Comparison of ENCODE assay signal across 1 cellular context in the genomic region with DNA sequence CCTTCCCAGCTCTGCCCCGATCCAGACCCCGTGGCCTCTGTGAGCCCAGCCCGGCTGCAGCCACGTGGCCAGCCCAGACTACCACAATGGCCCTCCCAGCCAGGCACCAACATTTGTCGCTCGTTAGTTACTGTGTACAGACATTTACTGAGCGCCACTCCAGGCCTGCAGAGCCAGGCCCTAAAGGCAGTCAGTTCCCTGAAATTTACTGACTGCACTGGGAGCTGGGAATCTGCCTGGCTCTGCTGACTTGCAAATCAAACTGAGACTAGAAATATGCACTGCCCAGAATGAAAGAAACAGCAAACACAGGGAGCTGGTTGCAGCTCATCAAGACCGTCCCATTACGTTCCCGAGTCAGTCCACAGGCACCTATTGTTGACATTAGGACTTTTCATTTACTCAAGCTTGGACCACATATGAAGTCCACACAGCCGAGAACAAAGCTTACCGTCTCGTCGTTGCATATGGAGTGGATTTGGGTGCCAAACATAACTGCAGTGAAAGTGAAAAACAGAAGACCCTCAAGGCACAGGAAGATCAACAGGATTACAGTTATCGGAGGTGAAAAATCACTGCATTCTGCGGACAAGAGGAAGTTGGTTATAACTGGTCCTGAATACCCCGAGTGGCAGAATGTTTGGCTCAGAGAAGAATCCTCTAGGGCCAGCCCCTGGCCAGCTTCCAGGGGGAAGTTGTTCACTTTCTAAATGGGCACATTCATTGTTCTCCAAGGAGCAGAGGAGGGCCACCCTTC.
A peak's percentile ranks its signal among the peaks of the same experiment; 100 is the strongest.
TF ChIP-seq lines count a peak whose summit lies in the region.

No MANE protein-coding gene starts in this region.

TF ChIP-seq in HepG2, 621 proteins besides CTCF, POLR2A, EP300 and RAD21 (continued from another document and continues in another):
- TF ChIP-seq ZBTB33 (CRISPR knock-in tag; IDR thresholded peaks at IDR 0.05) (peak; percentile 78), ZNF605 (CRISPR knock-in tag; IDR thresholded peaks at IDR 0.05) (peak; percentile 78), ZNF333 (CRISPR knock-in tag; IDR thresholded peaks at IDR 0.05; ENCODE audit: borderline replicate concordance) (no peak), ZNF713 (CRISPR knock-in tag; IDR thresholded peaks at IDR 0.05) (no peak), ZSCAN29 (CRISPR knock-in tag; conservative IDR thresholded peaks at IDR 0.05) (peak; percentile 76; the same call in 1 of the 2 replicates), ERF (CRISPR knock-in tag; IDR thresholded peaks at IDR 0.05) (peak; percentile 37; the same call in 1 of the 2 replicates), SMC3 (IDR thresholded peaks at IDR 0.05; ENCODE audit: low read length) (no peak; the same call in 1 of the 2 replicates), TARDBP (CRISPR knock-in tag; IDR thresholded peaks at IDR 0.05) (peak; percentile 63; the same call in 1 of the 2 replicates), CBX5 (CRISPR knock-in tag; IDR thresholded peaks at IDR 0.05; ENCODE audit: borderline replicate concordance) (peak; percentile 45; the same call in 1 of the 2 replicates), PLSCR1 (CRISPR knock-in tag; IDR thresholded peaks at IDR 0.05; ENCODE audit: borderline replicate concordance) (no peak), NKX3-1 (CRISPR knock-in tag; IDR thresholded peaks at IDR 0.05) (no peak), TERF1 (CRISPR knock-in tag; IDR thresholded peaks at IDR 0.05) (no peak), SP5 (CRISPR knock-in tag; IDR thresholded peaks at IDR 0.05; ENCODE audit: borderline replicate concordance, low read depth) (no peak; the same call in 1 of the 2 replicates), ZNF747 (CRISPR knock-in tag; IDR thresholded peaks at IDR 0.05; ENCODE audit: borderline replicate concordance) (peak; percentile 21; the same call in 1 of the 2 replicates), DR1 (CRISPR knock-in tag; IDR thresholded peaks at IDR 0.05) (no peak), ZNF614 (CRISPR knock-in tag; IDR thresholded peaks at IDR 0.05; ENCODE audit: borderline replicate concordance) (peak; percentile 89; the same call in 1 of the 2 replicates), ZNF496 (CRISPR knock-in tag; IDR thresholded peaks at IDR 0.05; ENCODE audit: insufficient replicate concordance) (no peak), FOXK1 (CRISPR knock-in tag; IDR thresholded peaks at IDR 0.05; ENCODE audit: borderline replicate concordance, low read depth) (no peak), TCF7 (IDR thresholded peaks at IDR 0.05; ENCODE audit: low read depth) (peak; percentile 83), ZNF619 (CRISPR knock-in tag; IDR thresholded peaks at IDR 0.05) (no peak; the same call in 1 of the 2 replicates), SOX5 (CRISPR knock-in tag; IDR thresholded peaks at IDR 0.05; ENCODE audit: borderline replicate concordance) (peak; percentile 84; the same call in 1 of the 2 replicates), ZNF383 (CRISPR knock-in tag; IDR thresholded peaks at IDR 0.05; ENCODE audit: borderline replicate concordance) (no peak), GFI1 (CRISPR knock-in tag; IDR thresholded peaks at IDR 0.05; ENCODE audit: borderline replicate concordance) (peak; percentile 87; the same call in 1 of the 2 replicates), FOSL1 (CRISPR knock-in tag; IDR thresholded peaks at IDR 0.05; ENCODE audit: borderline replicate concordance) (no peak; the same call in 1 of the 2 replicates), JUND (CRISPR knock-in tag; IDR thresholded peaks at IDR 0.05) (peak; percentile 49; the same call in 1 of the 2 replicates), ZNF101 (CRISPR knock-in tag; IDR thresholded peaks at IDR 0.05; ENCODE audit: borderline replicate concordance, low read depth) (no peak), E2F5 (CRISPR knock-in tag; conservative IDR thresholded peaks at IDR 0.05) (no peak), ZKSCAN8 (CRISPR knock-in tag; IDR thresholded peaks at IDR 0.05; ENCODE audit: borderline replicate concordance) (peak; percentile 29; the same call in 1 of the 2 replicates), CENPT (CRISPR knock-in tag; IDR thresholded peaks at IDR 0.05; ENCODE audit: low read depth) (no peak), RORA (CRISPR knock-in tag; IDR thresholded peaks at IDR 0.05) (no peak), RFXAP (CRISPR knock-in tag; IDR thresholded peaks at IDR 0.05; ENCODE audit: borderline replicate concordance) (peak; percentile 64; the same call in 1 of the 2 replicates), MTA3 (CRISPR knock-in tag; IDR thresholded peaks at IDR 0.05) (no peak), RFX5 (IDR thresholded peaks at IDR 0.05; ENCODE audit: low read depth, low read length) (no peak), ZNF17 (CRISPR knock-in tag; IDR thresholded peaks at IDR 0.05) (no peak), MIER2 (CRISPR knock-in tag; IDR thresholded peaks at IDR 0.05) (peak; percentile 26; the same call in 1 of the 2 replicates), ARNTL (CRISPR knock-in tag; IDR thresholded peaks at IDR 0.05) (peak; percentile 79), ZBTB7A (CRISPR knock-in tag; IDR thresholded peaks at IDR 0.05) (peak; percentile 35; the same call in 1 of the 2 replicates), DPF2 (CRISPR knock-in tag; IDR thresholded peaks at IDR 0.05; ENCODE audit: borderline replicate concordance, low read depth) (peak; percentile 71; the same call in 1 of the 2 replicates), HCFC1 (IDR thresholded peaks at IDR 0.05; ENCODE audit: low read depth, low read length) (no peak), SNAI1 (CRISPR knock-in tag; IDR thresholded peaks at IDR 0.05; ENCODE audit: borderline replicate concordance) (no peak), MXD4 (CRISPR knock-in tag; IDR thresholded peaks at IDR 0.05) (no peak), ZBTB20 (CRISPR knock-in tag; IDR thresholded peaks at IDR 0.05; ENCODE audit: borderline replicate concordance, low read depth) (no peak)
- TF ChIP-seq, protein P1, sequence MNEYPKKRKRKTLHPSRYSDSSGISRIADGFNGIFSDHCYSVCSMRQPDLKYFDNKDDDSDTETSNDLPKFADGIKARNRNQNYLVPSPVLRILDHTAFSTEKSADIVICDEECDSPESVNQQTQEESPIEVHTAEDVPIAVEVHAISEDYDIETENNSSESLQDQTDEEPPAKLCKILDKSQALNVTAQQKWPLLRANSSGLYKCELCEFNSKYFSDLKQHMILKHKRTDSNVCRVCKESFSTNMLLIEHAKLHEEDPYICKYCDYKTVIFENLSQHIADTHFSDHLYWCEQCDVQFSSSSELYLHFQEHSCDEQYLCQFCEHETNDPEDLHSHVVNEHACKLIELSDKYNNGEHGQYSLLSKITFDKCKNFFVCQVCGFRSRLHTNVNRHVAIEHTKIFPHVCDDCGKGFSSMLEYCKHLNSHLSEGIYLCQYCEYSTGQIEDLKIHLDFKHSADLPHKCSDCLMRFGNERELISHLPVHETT (CRISPR knock-in tag; conservative IDR thresholded peaks at IDR 0.05), result peak; percentile 48; the same call in 1 of the 2 replicates
- TF ChIP-seq, protein P2, sequence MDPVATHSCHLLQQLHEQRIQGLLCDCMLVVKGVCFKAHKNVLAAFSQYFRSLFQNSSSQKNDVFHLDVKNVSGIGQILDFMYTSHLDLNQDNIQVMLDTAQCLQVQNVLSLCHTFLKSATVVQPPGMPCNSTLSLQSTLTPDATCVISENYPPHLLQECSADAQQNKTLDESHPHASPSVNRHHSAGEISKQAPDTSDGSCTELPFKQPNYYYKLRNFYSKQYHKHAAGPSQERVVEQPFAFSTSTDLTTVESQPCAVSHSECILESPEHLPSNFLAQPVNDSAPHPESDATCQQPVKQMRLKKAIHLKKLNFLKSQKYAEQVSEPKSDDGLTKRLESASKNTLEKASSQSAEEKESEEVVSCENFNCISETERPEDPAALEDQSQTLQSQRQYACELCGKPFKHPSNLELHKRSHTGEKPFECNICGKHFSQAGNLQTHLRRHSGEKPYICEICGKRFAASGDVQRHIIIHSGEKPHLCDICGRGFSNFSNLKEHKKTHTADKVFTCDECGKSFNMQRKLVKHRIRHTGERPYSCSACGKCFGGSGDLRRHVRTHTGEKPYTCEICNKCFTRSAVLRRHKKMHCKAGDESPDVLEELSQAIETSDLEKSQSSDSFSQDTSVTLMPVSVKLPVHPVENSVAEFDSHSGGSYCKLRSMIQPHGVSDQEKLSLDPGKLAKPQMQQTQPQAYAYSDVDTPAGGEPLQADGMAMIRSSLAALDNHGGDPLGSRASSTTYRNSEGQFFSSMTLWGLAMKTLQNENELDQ (CRISPR knock-in tag; IDR thresholded peaks at IDR 0.05; ENCODE audit: borderline replicate concordance), result peak; percentile 37; the same call in 1 of the 2 replicates
- TF ChIP-seq, protein P3, sequence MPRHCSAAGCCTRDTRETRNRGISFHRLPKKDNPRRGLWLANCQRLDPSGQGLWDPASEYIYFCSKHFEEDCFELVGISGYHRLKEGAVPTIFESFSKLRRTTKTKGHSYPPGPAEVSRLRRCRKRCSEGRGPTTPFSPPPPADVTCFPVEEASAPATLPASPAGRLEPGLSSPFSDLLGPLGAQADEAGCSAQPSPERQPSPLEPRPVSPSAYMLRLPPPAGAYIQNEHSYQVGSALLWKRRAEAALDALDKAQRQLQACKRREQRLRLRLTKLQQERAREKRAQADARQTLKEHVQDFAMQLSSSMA (CRISPR knock-in tag; IDR thresholded peaks at IDR 0.05), result 0 out of 2 replicates have a peak, but pooled peaks have one; percentile 49
